Comparison of ENCODE assay signal across 26 cellular contexts in genomic region chr12:79601908-79602307, GRCh38.
DNase-seq lines count a peak whose midpoint lies in the region; ATAC-seq, FAIRE-seq and TF ChIP-seq lines count a peak whose summit lies in the region.
"Had no signal": no experiment of that assay in that cellular context is flagged by ENCODE, and none has a peak within 500 bp of the region (broad histone marks: within the 10 kb centered on the region; RNA-seq: fewer than 3 reads in every experiment).

No MANE protein-coding gene starts in this region.

- BruUV-seq in MCF 10A (replicated peaks; lab: Mats Ljungman, UMichigan) (no TSS peak), mammary epithelial cell (replicated peaks; lab: Mats Ljungman, UMichigan) (no TSS peak), Panc1 (replicated peaks; lab: Mats Ljungman, UMichigan) (TSS peak; percentile 0), K562 (replicated peaks; lab: Mats Ljungman, UMichigan) (no TSS peak)

- no peak overlapping the region for H3K27ac Mint-ChIP-seq in MCF 10A (ENCODE audit: low read depth, unreplicated experiment)
- H3K27ac Mint-ChIP-seq: CD14-positive monocyte; CD4-positive, alpha-beta T cell; CD8-positive, alpha-beta memory T cell; HFFc6 had no signal

- dilution Hi-C loops in mammary epithelial cell (cut with HindIII; ENCODE audit: low sequenced_read_pairs), result no loop called here

- TF ChIP-seq EP300 in K562 (IDR thresholded peaks at IDR 0.05; ENCODE audit: low read length), result no peak

- H2AFZ ChIP-seq in mammary epithelial cell (ENCODE audit: low read depth, low read length), result no peak overlapping the region
- no peak overlapping the region for H2AFZ ChIP-seq in K562 (ENCODE audit: low read depth, low read length)

- intact Hi-C loops in MCF 10A (cut with micrococcal nuclease) (no loop called here), mammary epithelial cell (cut with micrococcal nuclease) (no loop called here), Panc1 (cut with micrococcal nuclease; ENCODE audit: unreplicated experiment) (no loop called here), K562 (cut with micrococcal nuclease) (no loop called here)

- no peaks in the 10 kb centered on the region for H3K27me3 Mint-ChIP-seq in MCF 10A (ENCODE audit: insufficient read depth, unreplicated experiment)
- H3K27me3 Mint-ChIP-seq: CD4-positive, alpha-beta T cell; CD8-positive, alpha-beta memory T cell had no signal

- no peaks in the 10 kb centered on the region for H3K27me3 ChIP-seq in mammary epithelial cell (ENCODE audit: insufficient read depth, low read length)
- H3K27me3 ChIP-seq in Panc1 (ENCODE audit: control insufficient read depth, insufficient read depth, low read length), result no peaks in the 10 kb centered on the region
- H3K27me3 ChIP-seq in K562 (ENCODE audit: control insufficient read depth in 2 of 2, insufficient read depth in 2 of 2, low read length in 2 of 2), result no peaks in the 10 kb centered on the region
- H3K27me3 ChIP-seq: BLaER1 treated with 17β-estradiol and CSF1 and Interleukin-3, amounts not matched to agents 10 nM and 100 nM had no signal

- H3K9me1 ChIP-seq in K562 (ENCODE audit: control insufficient read depth, insufficient read depth, low read length), result no peaks in the 10 kb centered on the region

- CTCF ChIA-PET in MCF 10A (lab: Yijun Ruan, JAX), result interaction anchor here (1.1 kb wide), 1 partner anchor 91 kb away, joined by 3 read pairs; no protein-coding TSS in a partner anchor
- CTCF ChIA-PET in mammary epithelial cell (lab: Charles Lee; ENCODE audit: low non-redundant PET), result no interaction called here
- CTCF ChIA-PET in Panc1 (lab: Charles Lee), result no interaction called here
- CTCF ChIA-PET in K562 (lab: Yijun Ruan, JAX; ENCODE audit: low intra/inter-chr PET ratio), result interaction anchor here (0.6 kb wide), 1 partner anchor 8 kb away, joined by 8 read pairs; no protein-coding TSS in a partner anchor

- H3K9me3 Mint-ChIP-seq in MCF 10A (ENCODE audit: unreplicated experiment), result no peaks in the 10 kb centered on the region
- H3K9me3 Mint-ChIP-seq: CD4-positive, alpha-beta T cell; CD8-positive, alpha-beta memory T cell; HFFc6 had no signal

- peaks cover 8% of the 10 kb centered on the region for H3K4me1 ChIP-seq in mammary epithelial cell (ENCODE audit: insufficient read depth, low read length)
- no peaks in the 10 kb centered on the region for H3K4me1 ChIP-seq in Panc1 (ENCODE audit: control insufficient read depth, insufficient read depth, low read length)
- H3K4me1 ChIP-seq in K562 (replicated peaks in 1 of 2; ENCODE audit: control insufficient read depth in 2 of 2, insufficient read depth in 2 of 2, low read length in 2 of 2), result no peaks in the 10 kb centered on the region
- H3K4me1 ChIP-seq: BE2C had no signal

- H3K4me3 ChIP-seq in mammary epithelial cell (replicated peaks in 1 of 3; ENCODE audit: insufficient read depth in 1 of 3, low read depth in 2 of 3, low read length in 3 of 3), result no peak overlapping the region
- no peak overlapping the region for H3K4me3 ChIP-seq in Panc1 (ENCODE audit: low read depth in 2 of 2, low read length in 2 of 2)
- no peak overlapping the region for H3K4me3 ChIP-seq in K562
- H3K4me3 ChIP-seq: BLaER1 treated with 17β-estradiol and CSF1 and Interleukin-3, amounts not matched to agents 10 nM and 100 nM; HAP-1 had no signal

- POLR2A ChIA-PET in MCF 10A (lab: Yijun Ruan, JAX) (interaction anchor here (1.3 to 2.3 kb wide), 3 partner anchors 9 to 88 kb away, joined by 3 to 11 read pairs (median 6); partner anchors contain the start of gene PAWR), Panc1 (lab: Charles Lee) (no interaction called here), K562 (lab: Yijun Ruan, JAX) (no interaction called here)

- H4K20me1 ChIP-seq in mammary epithelial cell (ENCODE audit: insufficient read depth, low read length) (no peaks in the 10 kb centered on the region), K562 (replicated peaks; ENCODE audit: control insufficient read depth, insufficient read depth, low read length) (no peaks in the 10 kb centered on the region)
- H4K20me1 ChIP-seq: BLaER1 treated with 17β-estradiol and CSF1 and Interleukin-3, amounts not matched to agents 10 nM and 100 nM had no signal

- no peak overlapping the region for H3K4me3 Mint-ChIP-seq in MCF 10A (ENCODE audit: unreplicated experiment)
- H3K4me3 Mint-ChIP-seq: CD14-positive monocyte; CD4-positive, alpha-beta T cell; CD8-positive, alpha-beta memory T cell; HFFc6 had no signal

- TF ChIP-seq CTCF in MCF 10A (IDR thresholded peaks at IDR 0.05; ENCODE audit: unreplicated experiment) (no peak), mammary epithelial cell (conservative IDR thresholded peaks at IDR 0.05 in 1 of 2, IDR thresholded peaks at IDR 0.05 in 1 of 2; ENCODE audit: extremely low read depth in 1 of 2, insufficient read depth in 1 of 2, low read depth in 1 of 2, low read length in 2 of 2) (no peak), Panc1 (IDR thresholded peaks at IDR 0.05) (no peak), K562 (IDR thresholded peaks at IDR 0.05 in 2 of 3, conservative IDR thresholded peaks at IDR 0.05 in 1 of 3; ENCODE audit: insufficient read depth in 2 of 3, low read depth in 1 of 3, low read length in 3 of 3) (no peak)

- H3K9ac ChIP-seq in mammary epithelial cell (ENCODE audit: insufficient read depth, low read length) (no peak overlapping the region), K562 (ENCODE audit: insufficient read depth in 1 of 2, low read depth in 2 of 2, low read length in 2 of 2) (no peak overlapping the region)
- H3K9ac ChIP-seq: BLaER1 treated with 17β-estradiol and CSF1 and Interleukin-3, amounts not matched to agents 10 nM and 100 nM had no signal

- TF ChIP-seq RAD21 in K562 (CRISPR knock-in tag; conservative IDR thresholded peaks at IDR 0.05 in 1 of 2, IDR thresholded peaks at IDR 0.05 in 1 of 2), result no peak

- peak; percentile 13 for DNase-seq in MCF 10A (ENCODE audit: unreplicated experiment)
- no peak for DNase-seq in mammary epithelial cell
- no peak for DNase-seq in GM19239 (ENCODE audit: insufficient read length, low spot score)
- no peak for DNase-seq in Panc1 (ENCODE audit: low read depth, low spot score)
- DNase-seq in K562 (ENCODE audit: extremely low read depth in 1 of 4, low spot score in 3 of 4), result no peak
- DNase-seq in OCI-M1 (lab: John Stamatoyannopoulos, UW), result no peak
- no peak for DNase-seq in HTR-8/SVneo (ENCODE audit: insufficient read length, low spot score)
- no peak for DNase-seq in NCI-H2227 (lab: John Stamatoyannopoulos, UW; ENCODE audit: unreplicated experiment)
- DNase-seq: ACHN; AML-193; BE2C; CD4-positive, alpha-beta T cell; CD8-positive, alpha-beta memory T cell; DMS 273 treated with DMSO at 0.1 percent for 48 hours; DMS79; EL; GF-D8; GOT3; HFFc6 had no signal

- FAIRE-seq in GM19239 (lab: Jason Lieb, UNC) (peak; percentile 23), K562 (lab: Jason Lieb, UNC) (no peak), HTR-8/SVneo (lab: Jason Lieb, UNC) (no peak)
- FAIRE-seq: D721Med, GM12891, GM18507 had no signal

- ATAC-seq in Panc1, result no peak
- ATAC-seq in K562, result no peak

- H3K36me3 Mint-ChIP-seq in MCF 10A (ENCODE audit: insufficient read depth, unreplicated experiment), result peaks cover 13% of the 10 kb centered on the region
- H3K36me3 Mint-ChIP-seq: CD14-positive monocyte; CD8-positive, alpha-beta memory T cell had no signal

- no peak for TF ChIP-seq POLR2A in K562 (conservative IDR thresholded peaks at IDR 0.05)

- H3K79me2 ChIP-seq in mammary epithelial cell (ENCODE audit: insufficient read depth, low read length) (peaks cover 67% of the 10 kb centered on the region), K562 (ENCODE audit: control insufficient read depth, insufficient read depth, low read length) (no peaks in the 10 kb centered on the region)

- H3K4me1 Mint-ChIP-seq in MCF 10A (ENCODE audit: insufficient read depth, unreplicated experiment), result peaks cover 22% of the 10 kb centered on the region
- H3K4me1 Mint-ChIP-seq: CD14-positive monocyte; CD8-positive, alpha-beta memory T cell had no signal

- in situ Hi-C loops in mammary epithelial cell (cut with MboI; ENCODE audit: low sequenced_read_pairs in 2 of 2) (no loop called here), Panc1 (cut with HindIII; ENCODE audit: low pct_unique_long_range_greater_than_20kb, low sequenced_read_pairs) (no loop called here), K562 (cut with MboI) (no loop called here)

- H3K9me3 ChIP-seq in mammary epithelial cell (replicated peaks; ENCODE audit: insufficient read depth, low read length) (no peaks in the 10 kb centered on the region), Panc1 (ENCODE audit: control insufficient read depth, insufficient read depth, low read depth, low read length) (no peaks in the 10 kb centered on the region), K562 (replicated peaks; ENCODE audit: control insufficient read depth, insufficient read depth, low read depth, low read length) (no peaks in the 10 kb centered on the region)
- H3K9me3 ChIP-seq: BE2C; BLaER1 treated with 17β-estradiol and CSF1 and Interleukin-3, amounts not matched to agents 10 nM and 100 nM; HAP-1 had no signal

- H3K4me2 ChIP-seq in mammary epithelial cell (ENCODE audit: insufficient read depth, low read depth, low read length) (no peak overlapping the region), K562 (ENCODE audit: insufficient read depth, low read length) (no peak overlapping the region)
- H3K4me2 ChIP-seq: BLaER1 treated with 17β-estradiol and CSF1 and Interleukin-3, amounts not matched to agents 10 nM and 100 nM had no signal

- WGBS in mammary epithelial cell (ENCODE audit: low coverage, missing lambda C conversion rate), result 92% methylated on average over 2 of the region's 2 CpGs
- WGBS in K562 (ENCODE audit: insufficient coverage, low coverage, missing lambda C conversion rate), result 0% methylated on average over 2 of the region's 2 CpGs

- H3K36me3 ChIP-seq in mammary epithelial cell (ENCODE audit: insufficient read depth, low read length) (no peaks in the 10 kb centered on the region), Panc1 (ENCODE audit: control insufficient read depth, insufficient read depth, low read length) (0 out of 2 replicates have a peak, but pooled peaks cover 2% of the 10 kb centered on the region), K562 (ENCODE audit: control insufficient read depth, insufficient read depth, low read length) (no peaks in the 10 kb centered on the region)
- H3K36me3 ChIP-seq: BE2C, HAP-1 had no signal

- H3K27ac ChIP-seq in mammary epithelial cell (ENCODE audit: insufficient read depth, low read depth, low read length) (no peak overlapping the region), Panc1 (ENCODE audit: low read length) (no peak overlapping the region), K562 (ENCODE audit: extremely low read depth, low read depth, low read length) (no peak overlapping the region)
- H3K27ac ChIP-seq: 22Rv1; BLaER1 treated with 17β-estradiol and CSF1 and Interleukin-3, amounts not matched to agents 10 nM and 100 nM had no signal

TF ChIP-seq in K562, 482 proteins besides CTCF, POLR2A, EP300 and RAD21:
- TF ChIP-seq CEBPG (CRISPR knock-in tag; IDR thresholded peaks at IDR 0.05) (no peak), CEBPG (tag; conservative IDR thresholded peaks at IDR 0.05 in 1 of 2, IDR thresholded peaks at IDR 0.05 in 1 of 2) (peak in 1 of 2 experiments; percentile 43; a peak in 1 of 4 replicates), CEBPB (tag; IDR thresholded peaks at IDR 0.05) (peak; percentile 56), RBM25 (IDR thresholded peaks at IDR 0.05; ENCODE audit: low read depth, low read length, severe bottlenecking) (no peak)

Comparison
In these comparisons a context has a peak if more than half of its experiments do, and no peak if none do; other contexts are left out.
1. CTCF ChIA-PET loops: an anchor here in MCF 10A (1.1 kb wide) and K562 (0.6 kb wide); none called in mammary epithelial cell and Panc1.